In genomic region chr19:47755065-47755761, GRCh38 we compare ENCODE assay signal across 25 cellular contexts. TPM values are rescaled to one million over a fixed set of nuclear protein-coding genes. Genes with fewer than 3 reads are reported as not detected.
"Had no signal": no experiment of that assay in that cellular context is flagged by ENCODE, and none has a peak within 500 bp of the region (broad histone marks: within the 10 kb centered on the region; RNA-seq: fewer than 3 reads in every experiment).

No MANE protein-coding gene starts in this region.

- H3K4me3 ChIP-seq: colonic mucosa, Peyer's patch had no signal

- H3K27ac Mint-ChIP-seq: activated B cell treated with CpG ODN at 0.5 μM for 24 hours; activated CD4-positive, alpha-beta memory T cell treated with anti-CD3 and anti-CD28 coated beads, Interleukin-2, amount 10 ng/mL, durations not matched to agents 7 days and 5 days; activated CD4-positive, alpha-beta T cell treated with anti-CD3 and anti-CD28 coated beads, Interleukin-2, amount 10 ng/mL, durations not matched to agents 7 days and 5 days; activated naive CD4-positive, alpha-beta T cell treated with anti-CD3 and anti-CD28 coated beads for 36 hours; activated naive CD8-positive, alpha-beta T cell; activated T-helper 17 cell treated with anti-CD3 and anti-CD28 coated beads, Interleukin-2, amount 50 U/mL, for 72 hours had no signal

- ATAC-seq: activated T-helper 17 cell treated with anti-CD3 and anti-CD28 coated beads, Interleukin-2, amount 50 U/mL, for 72 hours had no signal

- H3K4me1 Mint-ChIP-seq: activated B cell treated with CpG ODN at 0.5 μM for 24 hours; activated T-helper 17 cell treated with anti-CD3 and anti-CD28 coated beads, Interleukin-2, amount 50 U/mL, for 72 hours had no signal

- H3K27me3 Mint-ChIP-seq: activated B cell treated with CpG ODN at 0.5 μM for 24 hours; activated CD4-positive, alpha-beta memory T cell treated with anti-CD3 and anti-CD28 coated beads, Interleukin-2, amount 10 ng/mL, durations not matched to agents 7 days and 5 days; activated CD4-positive, alpha-beta T cell treated with anti-CD3 and anti-CD28 coated beads, Interleukin-2, amount 10 ng/mL, durations not matched to agents 7 days and 5 days; activated naive CD8-positive, alpha-beta T cell; activated T-helper 17 cell treated with anti-CD3 and anti-CD28 coated beads, Interleukin-2, amount 50 U/mL, for 72 hours; T-helper 17 cell had no signal

- H3K27me3 ChIP-seq: colonic mucosa, Peyer's patch had no signal

- DNase-seq: activated B cell treated with CpG ODN at 0.5 μM for 24 hours; activated CD4-positive, alpha-beta memory T cell treated with anti-CD3 and anti-CD28 coated beads, Interleukin-2, amount 10 ng/mL, durations not matched to agents 7 days and 5 days; activated CD4-positive, alpha-beta T cell treated with anti-CD3 and anti-CD28 coated beads for 1 hour; activated CD4-positive, alpha-beta T cell treated with anti-CD3 and anti-CD28 coated beads, Interleukin-2, amount 10 ng/mL, durations not matched to agents 7 days and 5 days; activated gamma-delta T cell; activated naive CD4-positive, alpha-beta T cell treated with anti-CD3 and anti-CD28 coated beads for 36 hours; activated T-cell treated with anti-CD3 and anti-CD28 coated beads for 4 hours; colonic mucosa; NCI-H1048; NCI-H146; NCI-H187 treated with DMSO at 0.1 percent for 48 hours; NCI-H2081 treated with DMSO at 0.1 percent for 48 hours; NCI-H446; NCI-H524; Peyer's patch; SIG-M5; T-helper 17 cell; T-helper 9 cell had no signal

- H3K9me3 ChIP-seq: colonic mucosa, Peyer's patch had no signal

- H3K27ac ChIP-seq: colonic mucosa, Peyer's patch, RWPE1 had no signal

- H3K9me3 Mint-ChIP-seq: activated CD4-positive, alpha-beta memory T cell treated with anti-CD3 and anti-CD28 coated beads, Interleukin-2, amount 10 ng/mL, durations not matched to agents 7 days and 5 days; activated CD4-positive, alpha-beta T cell treated with anti-CD3 and anti-CD28 coated beads, Interleukin-2, amount 10 ng/mL, durations not matched to agents 7 days and 5 days; activated naive CD4-positive, alpha-beta T cell treated with anti-CD3 and anti-CD28 coated beads for 36 hours; activated T-helper 17 cell treated with anti-CD3 and anti-CD28 coated beads, Interleukin-2, amount 50 U/mL, for 72 hours had no signal

- H3K4me3 Mint-ChIP-seq: activated B cell treated with CpG ODN at 0.5 μM for 24 hours; activated CD4-positive, alpha-beta memory T cell treated with anti-CD3 and anti-CD28 coated beads, Interleukin-2, amount 10 ng/mL, durations not matched to agents 7 days and 5 days; activated CD4-positive, alpha-beta T cell treated with anti-CD3 and anti-CD28 coated beads, Interleukin-2, amount 10 ng/mL, durations not matched to agents 7 days and 5 days; activated naive CD4-positive, alpha-beta T cell treated with anti-CD3 and anti-CD28 coated beads for 36 hours; activated naive CD8-positive, alpha-beta T cell; activated T-helper 17 cell treated with anti-CD3 and anti-CD28 coated beads, Interleukin-2, amount 50 U/mL, for 72 hours; T-helper 17 cell had no signal

- FAIRE-seq: TTC549 had no signal

RNA-seq across cellular contexts. Expression of gene EHD2, which starts 42.0 kb away (rescaled TPM):
- total RNA-seq: activated B cell treated with CpG ODN at 0.5 μM for 24 hours; activated CD4-positive, alpha-beta memory T cell treated with anti-CD3 and anti-CD28 coated beads, Interleukin-2, amount 10 ng/mL, durations not matched to agents 7 days and 5 days; activated CD4-positive, alpha-beta T cell treated with anti-CD3 and anti-CD28 coated beads, Interleukin-2, amount 10 ng/mL, durations not matched to agents 7 days and 5 days had no signal

RNA-seq across cellular contexts. Expression of gene TPRX1, which starts 49.1 kb away (rescaled TPM):
- total RNA-seq: activated B cell treated with CpG ODN at 0.5 μM for 24 hours; activated CD4-positive, alpha-beta memory T cell treated with anti-CD3 and anti-CD28 coated beads, Interleukin-2, amount 10 ng/mL, durations not matched to agents 7 days and 5 days; activated CD4-positive, alpha-beta T cell treated with anti-CD3 and anti-CD28 coated beads, Interleukin-2, amount 10 ng/mL, durations not matched to agents 7 days and 5 days; activated CD8-positive, alpha-beta memory T cell treated with anti-CD3 and anti-CD28 coated beads for 36 hours; activated naive CD4-positive, alpha-beta T cell treated with anti-CD3 and anti-CD28 coated beads for 36 hours; activated T-helper 17 cell treated with anti-CD3 and anti-CD28 coated beads, Interleukin-2, amount 50 U/mL, for 72 hours; cardiac septum; cerebellum; colonic mucosa; Peyer's patch; T-helper 17 cell had no signal
